24 cellular contexts compared by ENCODE assay signal in genomic region chr1:236139495-236139894, GRCh38. TPM values are rescaled to one million over a fixed set of nuclear protein-coding genes. Genes with fewer than 3 reads are reported as not detected.
A peak's percentile ranks its signal among the peaks of the same experiment; 100 is the strongest.
DNase-seq lines count a peak whose midpoint lies in the region; ATAC-seq, FAIRE-seq and TF ChIP-seq lines count a peak whose summit lies in the region.
"Had no signal": no experiment of that assay in that cellular context is flagged by ENCODE, and none has a peak within 500 bp of the region (broad histone marks: within the 10 kb centered on the region; RNA-seq: fewer than 3 reads in every experiment).

No MANE protein-coding gene starts in this region.

- TF ChIP-seq EP300 in K562 (IDR thresholded peaks at IDR 0.05; ENCODE audit: low read length): no peak

- TF ChIP-seq POLR2A in K562 (conservative IDR thresholded peaks at IDR 0.05) (no peak), adrenal gland (IDR thresholded peaks at IDR 0.05) (no peak)

- H3K9ac ChIP-seq in K562 (ENCODE audit: insufficient read depth in 1 of 2, low read depth in 2 of 2, low read length in 2 of 2): no peak overlapping the region
- H3K9ac ChIP-seq: BLaER1 treated with 17β-estradiol and CSF1 and Interleukin-3, amounts not matched to agents 10 nM and 100 nM had no signal

- H3K36me3 ChIP-seq in K562 (ENCODE audit: control insufficient read depth, insufficient read depth, low read length) (no peaks in the 10 kb centered on the region), adrenal gland (replicated peaks in 1 of 2) (no peaks in the 10 kb centered on the region)
- H3K36me3 ChIP-seq: BE2C had no signal

- no peak overlapping the region for H3K27ac ChIP-seq in K562 (ENCODE audit: extremely low read depth, low read depth, low read length)
- H3K27ac ChIP-seq in adrenal gland: no peak overlapping the region
- H3K27ac ChIP-seq: A549; BLaER1 treated with 17β-estradiol and CSF1 and Interleukin-3, amounts not matched to agents 10 nM and 100 nM had no signal

- H3K9me3 ChIP-seq in K562 (replicated peaks; ENCODE audit: control insufficient read depth, insufficient read depth, low read depth, low read length) (no peaks in the 10 kb centered on the region), adrenal gland (replicated peaks in 1 of 3) (no peaks in the 10 kb centered on the region)
- H3K9me3 ChIP-seq: A549; BE2C; BLaER1 treated with 17β-estradiol and CSF1 and Interleukin-3, amounts not matched to agents 10 nM and 100 nM; Caco-2 had no signal

- H3K79me2 ChIP-seq in K562 (ENCODE audit: control insufficient read depth, insufficient read depth, low read length): no peaks in the 10 kb centered on the region

- WGBS in K562 (ENCODE audit: insufficient coverage, low coverage, missing lambda C conversion rate): 0% methylated on average over 4 of the region's 4 CpGs
- WGBS in adrenal gland, 4 donors: 82 to 91% (median 86%) methylated on average over 4 of the region's 4 CpGs

- H3K4me1 ChIP-seq in K562 (replicated peaks in 1 of 2; ENCODE audit: control insufficient read depth in 2 of 2, insufficient read depth in 2 of 2, low read length in 2 of 2) (peaks cover 0 to 15% of the 10 kb centered on the region in 2 experiments; a peak in 2 of 5 replicates), adrenal gland (replicated peaks in 1 of 2) (peaks cover 0 to 14% of the 10 kb centered on the region in 2 donors)
- H3K4me1 ChIP-seq: BE2C had no signal

- no peak overlapping the region for H3K4me3 Mint-ChIP-seq in activated naive CD4-positive, alpha-beta T cell treated with anti-CD3 and anti-CD28 coated beads, Interleukin-2, amount 50 U/mL, for 24 hours
- no peak overlapping the region for H3K4me3 Mint-ChIP-seq in activated naive CD4-positive, alpha-beta T cell treated with anti-CD3 and anti-CD28 coated beads for 36 hours
- H3K4me3 Mint-ChIP-seq in neural crest cell: peak overlapping the region; percentile 41
- H3K4me3 Mint-ChIP-seq: CD8-positive, alpha-beta T cell; GM23338; H9; HFFc6 had no signal

- intact Hi-C loops in activated naive CD4-positive, alpha-beta T cell treated with anti-CD3 and anti-CD28 coated beads for 36 hours (cut with micrococcal nuclease): no loop called here
- intact Hi-C loops in K562 (cut with micrococcal nuclease) (no loop called here), adrenal gland (cut with DNase I) (no loop called here)

- H3K36me3 Mint-ChIP-seq in activated naive CD4-positive, alpha-beta T cell treated with anti-CD3 and anti-CD28 coated beads, Interleukin-2, amount 50 U/mL, for 24 hours: no peaks in the 10 kb centered on the region
- H3K36me3 Mint-ChIP-seq in activated naive CD4-positive, alpha-beta T cell treated with anti-CD3 and anti-CD28 coated beads for 36 hours (ENCODE audit: low read depth): no peaks in the 10 kb centered on the region
- no peaks in the 10 kb centered on the region for H3K36me3 Mint-ChIP-seq in neural crest cell (ENCODE audit: low read depth)

- no peak for FAIRE-seq in K562 (lab: Jason Lieb, UNC)
- FAIRE-seq: A549, G401.6, GM12892 had no signal

- no peak overlapping the region for H3K4me3 ChIP-seq in K562
- no peak overlapping the region for H3K4me3 ChIP-seq in adrenal gland
- H3K4me3 ChIP-seq: A549; BLaER1 treated with 17β-estradiol and CSF1 and Interleukin-3, amounts not matched to agents 10 nM and 100 nM; GM23338 had no signal

- DNase-seq in activated naive CD4-positive, alpha-beta T cell treated with anti-CD3 and anti-CD28 coated beads for 36 hours: no peak
- no peak for DNase-seq in K562 (ENCODE audit: extremely low read depth in 1 of 4, low spot score in 3 of 4)
- no peak for DNase-seq in neural crest cell (ENCODE audit: low read depth, low spot score)
- no peak for DNase-seq in NCI-H2196 (lab: John Stamatoyannopoulos, UW; ENCODE audit: unreplicated experiment)
- no peak for DNase-seq in adrenal gland
- no peak for DNase-seq in CD1c-positive myeloid dendritic cell (ENCODE audit: extremely low spot score)
- DNase-seq: 8988T; ACHN; AML-193; BE2C; Caco-2; CD8-positive, alpha-beta T cell; DMS153; DND-41; H9; HFFc6 had no signal

- peak overlapping the region; percentile 81 for H3K27ac Mint-ChIP-seq in activated naive CD4-positive, alpha-beta T cell treated with anti-CD3 and anti-CD28 coated beads, Interleukin-2, amount 50 U/mL, for 24 hours
- no peak overlapping the region for H3K27ac Mint-ChIP-seq in activated naive CD4-positive, alpha-beta T cell treated with anti-CD3 and anti-CD28 coated beads for 36 hours
- no peak overlapping the region for H3K27ac Mint-ChIP-seq in neural crest cell (ENCODE audit: unreplicated experiment)
- H3K27ac Mint-ChIP-seq: CD14-positive monocyte; CD8-positive, alpha-beta T cell; GM23338; H9; HFFc6 had no signal

- no peak for ATAC-seq in K562
- ATAC-seq: A549; CD8-positive, alpha-beta T cell; GM23338; HCT116 had no signal

- peaks cover 22% of the 10 kb centered on the region for H3K27me3 Mint-ChIP-seq in activated naive CD4-positive, alpha-beta T cell treated with anti-CD3 and anti-CD28 coated beads, Interleukin-2, amount 50 U/mL, for 24 hours
- peaks cover 56% of the 10 kb centered on the region for H3K27me3 Mint-ChIP-seq in activated naive CD4-positive, alpha-beta T cell treated with anti-CD3 and anti-CD28 coated beads for 36 hours (ENCODE audit: low read depth)
- H3K27me3 Mint-ChIP-seq in neural crest cell (ENCODE audit: low read depth): peaks cover 70% of the 10 kb centered on the region

- TF ChIP-seq CTCF in K562 (IDR thresholded peaks at IDR 0.05 in 2 of 3, conservative IDR thresholded peaks at IDR 0.05 in 1 of 3; ENCODE audit: insufficient read depth in 2 of 3, low read depth in 1 of 3, low read length in 3 of 3) (no peak), neural crest cell (conservative IDR thresholded peaks at IDR 0.05) (no peak), adrenal gland (IDR thresholded peaks at IDR 0.05) (no peak)

- H3K4me1 Mint-ChIP-seq in activated naive CD4-positive, alpha-beta T cell treated with anti-CD3 and anti-CD28 coated beads, Interleukin-2, amount 50 U/mL, for 24 hours: peaks cover 15% of the 10 kb centered on the region
- H3K4me1 Mint-ChIP-seq in activated naive CD4-positive, alpha-beta T cell treated with anti-CD3 and anti-CD28 coated beads for 36 hours (ENCODE audit: low read depth): peaks cover 9% of the 10 kb centered on the region
- H3K4me1 Mint-ChIP-seq in neural crest cell: peaks cover 24% of the 10 kb centered on the region

- BruUV-seq in K562 (replicated peaks; lab: Mats Ljungman, UMichigan): no TSS peak

- CTCF ChIA-PET in activated naive CD4-positive, alpha-beta T cell treated with anti-CD3 and anti-CD28 coated beads for 36 hours (lab: Charles Lee): interaction anchor here (0.7 to 1.3 kb wide), 5 partner anchors 12 to 40 kb away, joined by 3 to 5 read pairs (median 3); no protein-coding TSS in a partner anchor
- CTCF ChIA-PET in K562 (lab: Yijun Ruan, JAX; ENCODE audit: low intra/inter-chr PET ratio): no interaction called here

- in situ Hi-C loops in K562 (cut with MboI): no loop called here

- no peaks in the 10 kb centered on the region for H3K9me3 Mint-ChIP-seq in activated naive CD4-positive, alpha-beta T cell treated with anti-CD3 and anti-CD28 coated beads, Interleukin-2, amount 50 U/mL, for 24 hours
- no peaks in the 10 kb centered on the region for H3K9me3 Mint-ChIP-seq in activated naive CD4-positive, alpha-beta T cell treated with anti-CD3 and anti-CD28 coated beads for 36 hours
- H3K9me3 Mint-ChIP-seq in neural crest cell: no peaks in the 10 kb centered on the region
- H3K9me3 Mint-ChIP-seq: CD8-positive, alpha-beta T cell; H9; HFFc6 had no signal

- H3K4me2 ChIP-seq in K562 (ENCODE audit: insufficient read depth, low read length): no peak overlapping the region
- H3K4me2 ChIP-seq: A549, GM23338 had no signal

- H4K20me1 ChIP-seq in K562 (replicated peaks; ENCODE audit: control insufficient read depth, insufficient read depth, low read length): no peaks in the 10 kb centered on the region

- H3K9me1 ChIP-seq in K562 (ENCODE audit: control insufficient read depth, insufficient read depth, low read length): no peaks in the 10 kb centered on the region

- TF ChIP-seq RAD21 in K562 (CRISPR knock-in tag; conservative IDR thresholded peaks at IDR 0.05 in 1 of 2, IDR thresholded peaks at IDR 0.05 in 1 of 2): no peak

- POLR2A ChIA-PET in K562 (lab: Yijun Ruan, JAX): no interaction called here

- no peak overlapping the region for H2AFZ ChIP-seq in K562 (ENCODE audit: low read depth, low read length)
- H2AFZ ChIP-seq: GM23338 had no signal

- peaks cover 44 to 60% of the 10 kb centered on the region in 2 experiments for H3K27me3 ChIP-seq in K562 (ENCODE audit: control insufficient read depth in 2 of 2, insufficient read depth in 2 of 2, low read length in 2 of 2)
- H3K27me3 ChIP-seq in adrenal gland: peaks cover 6% of the 10 kb centered on the region

TF ChIP-seq in K562, 482 proteins besides CTCF, POLR2A, EP300 and RAD21 (continues in another document):
- TF ChIP-seq RFX1 (IDR thresholded peaks at IDR 0.05) (no peak), CREB1 (IDR thresholded peaks at IDR 0.05) (no peak), CREB1 (CRISPR knock-in tag; IDR thresholded peaks at IDR 0.05) (no peak), XRCC3 (IDR thresholded peaks at IDR 0.05) (no peak), ZFP36 (IDR thresholded peaks at IDR 0.05; ENCODE audit: low read depth, low read length, partially characterized antibody) (no peak), ZNF644 (tag; IDR thresholded peaks at IDR 0.05; ENCODE audit: low read depth) (no peak)

RNA-seq across cellular contexts. Expression of gene GPR137B, which starts 2.8 kb away (rescaled TPM):
- 1 to 10 TPM; 1.6 to 2.4 TPM for total RNA-seq in activated naive CD4-positive, alpha-beta T cell treated with anti-CD3 and anti-CD28 coated beads for 36 hours
- 0.28 and 0.65 TPM in 2 replicates for total RNA-seq in K562 (2011; cell fraction: chromatin; rRNA removed; ENCODE audit: low replicate concordance)
- total RNA-seq in K562 (2011; cell fraction: nucleolus; rRNA removed): 0.17 and 0.79 TPM in 2 replicates
- total RNA-seq in K562 (2011; cell fraction: nucleoplasm; rRNA removed): 0.22 and 2.1 TPM in 2 replicates
- 0.36 and 0.94 TPM in 2 replicates for total RNA-seq in K562 (2014; rRNA removed)
- 0.70 and 0.76 TPM in 2 replicates for total RNA-seq in K562 (2014; rRNA removed; fragmentation: Illumina TruSeq; extraction: Trizol)
- total RNA-seq in K562 (2015; rRNA removed; fragmentation: Illumina TruSeq; extraction: Trizol): 0.75 and 0.87 TPM in 2 replicates
- total RNA-seq in K562 (2021): 0.49 and 0.62 TPM in 2 replicates
- 0.04 and 0.28 TPM in 2 replicates for polyA plus RNA-seq in K562 (2011; rRNA removed)
- 0.07 and 0.19 TPM in 2 replicates for polyA plus RNA-seq in K562 (2011; cell fraction: cytosol; rRNA removed)
- polyA plus RNA-seq in K562 (2011; cell fraction: nucleus; rRNA removed): 0.30 and 0.60 TPM in 2 replicates
- 0.78 and 1.8 TPM in 2 replicates for polyA plus RNA-seq in K562 (2012)
- 1.0 and 1.1 TPM in 2 replicates for polyA plus RNA-seq in K562 (2014; fragmentation: Illumina TruSeq; extraction: Trizol)
- polyA plus RNA-seq in K562 (2014; fragmentation: Nextera tagmentation; extraction: Ambion mirVana): under 1 TPM; 0.14 to 0.35 TPM
- 0.49 and 0.62 TPM in 2 replicates for polyA plus RNA-seq in K562 (2014; rRNA removed)
- polyA minus RNA-seq in K562 (2011; rRNA and poly(A)+ RNA removed): 0.27 TPM in 1 of 2 replicates, not detected in the other
- polyA minus RNA-seq in K562 (2011; cell fraction: cytosol; rRNA and poly(A)+ RNA removed): not detected in 2 replicates
- 0.13 TPM in 1 of 2 replicates, not detected in the other for polyA minus RNA-seq in K562 (2011; cell fraction: nucleus; rRNA and poly(A)+ RNA removed)
- 11.8 and 12.4 TPM in 2 replicates for total RNA-seq in neural crest cell
- 10 to 100 TPM; 11.8 to 30.0 (median 15.8) TPM for total RNA-seq in adrenal gland
- 1 to 10 TPM; 3.9 to 9.1 (median 4.7) TPM for polyA plus RNA-seq in adrenal gland
